In the genomic region with DNA sequence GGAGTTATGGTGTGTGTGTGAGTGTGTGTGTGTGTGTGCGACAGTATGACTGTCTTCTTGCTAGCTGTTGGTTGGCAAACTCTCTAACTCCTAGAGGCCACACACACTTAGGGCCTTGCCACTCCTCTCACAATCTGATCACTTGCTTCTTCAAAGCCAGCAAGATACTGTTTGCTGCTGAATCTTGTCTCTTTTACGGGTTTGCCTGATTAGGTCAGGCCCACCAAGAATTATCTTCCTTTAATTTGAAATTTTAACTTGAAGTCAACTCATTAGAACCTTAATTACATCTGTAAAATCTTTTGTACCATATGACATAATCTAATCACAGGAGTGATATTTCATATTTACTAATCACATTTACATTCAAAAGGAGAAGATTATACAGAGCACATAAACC, we compare ENCODE assay signal across 40 cellular contexts.
"Had no signal": no experiment of that assay in that cellular context is flagged by ENCODE, and none has a peak within 500 bp of the region (broad histone marks: within the 10 kb centered on the region; RNA-seq: fewer than 3 reads in every experiment).

No MANE protein-coding gene starts in this region.

- H3K4me3 ChIP-seq: adrenal gland, ascending aorta, body of pancreas, breast epithelium, cardiac muscle cell had no signal

- H3K27ac ChIP-seq: adrenal gland, ascending aorta, body of pancreas, brain microvascular endothelial cell, breast epithelium, cardiac muscle cell had no signal

- H3K9me3 Mint-ChIP-seq: activated naive CD4-positive, alpha-beta T cell treated with anti-CD3 and anti-CD28 coated beads for 36 hours; activated naive CD4-positive, alpha-beta T cell treated with anti-CD3 and anti-CD28 coated beads, Interleukin-2, amount 10 ng/mL, durations not matched to agents 7 days and 5 days; activated naive CD4-positive, alpha-beta T cell treated with anti-CD3 and anti-CD28 coated beads, Interleukin-2, amount 50 U/mL, for 24 hours; activated naive CD4-positive, alpha-beta T cell treated with anti-CD3 and anti-CD28 coated beads, Interleukin-2, amount 50 U/mL, for 72 hours; activated naive CD8-positive, alpha-beta T cell treated with anti-CD3 and anti-CD28 coated beads for 36 hours; activated naive CD8-positive, alpha-beta T cell treated with anti-CD3 and anti-CD28 coated beads, Interleukin-2, amount 10 ng/mL, durations not matched to agents 7 days and 5 days; activated T-cell treated with anti-CD3 and anti-CD28 coated beads, Interleukin-2, amount 50 U/mL, for 24 hours; activated T-cell treated with anti-CD3 and anti-CD28 coated beads, Interleukin-2, amount 50 U/mL, for 4 hours; activated T-helper 1 cell treated with anti-CD3 and anti-CD28 coated beads, Interleukin-12 subunit alpha, Interleukin-12 subunit beta, Interleukin-2, Interleukin-4 antibody, amounts not matched to agents 30 ng/mL and 10 ng/mL and 1 ng/mL, durations not matched to agents 14 hours and 24 hours and 36 hours; activated T-helper 17 cell treated with anti-CD3 and anti-CD28 coated beads, Interleukin-2, amount 50 U/mL, for 72 hours; central memory CD8-positive, alpha-beta T cell had no signal

- H3K27me3 Mint-ChIP-seq: activated naive CD4-positive, alpha-beta T cell treated with anti-CD3 and anti-CD28 coated beads, Interleukin-2, amount 10 ng/mL, durations not matched to agents 7 days and 5 days; central memory CD8-positive, alpha-beta T cell had no signal

- H3K9me3 ChIP-seq: adrenal gland, ascending aorta, body of pancreas, breast epithelium had no signal

- H3K4me3 Mint-ChIP-seq: activated naive CD4-positive, alpha-beta T cell treated with anti-CD3 and anti-CD28 coated beads for 36 hours; activated naive CD4-positive, alpha-beta T cell treated with anti-CD3 and anti-CD28 coated beads, Interleukin-2, amount 10 ng/mL, durations not matched to agents 7 days and 5 days; activated naive CD4-positive, alpha-beta T cell treated with anti-CD3 and anti-CD28 coated beads, Interleukin-2, amount 50 U/mL, for 24 hours; activated naive CD8-positive, alpha-beta T cell; activated naive CD8-positive, alpha-beta T cell treated with anti-CD3 and anti-CD28 coated beads for 36 hours; activated naive CD8-positive, alpha-beta T cell treated with anti-CD3 and anti-CD28 coated beads, Interleukin-2, amount 10 ng/mL, durations not matched to agents 7 days and 5 days; activated naive CD8-positive, alpha-beta T cell treated with anti-CD3 and anti-CD28 coated beads, Interleukin-2, amount 50 U/mL, for 24 hours; activated T-cell treated with anti-CD3 and anti-CD28 coated beads, Interleukin-2, amount 50 U/mL, for 24 hours; activated T-cell treated with anti-CD3 and anti-CD28 coated beads, Interleukin-2, amount 50 U/mL, for 4 hours; activated T-cell treated with anti-CD3 and anti-CD28 coated beads, Interleukin-2, amount 50 U/mL, for 72 hours; activated T-helper 1 cell treated with anti-CD3 and anti-CD28 coated beads, Interleukin-12 subunit alpha, Interleukin-12 subunit beta, Interleukin-2, Interleukin-4 antibody, amounts not matched to agents 30 ng/mL and 10 ng/mL and 1 ng/mL, durations not matched to agents 14 hours and 24 hours and 36 hours; activated T-helper 17 cell treated with anti-CD3 and anti-CD28 coated beads, Interleukin-2, amount 50 U/mL, for 72 hours; brain; central memory CD8-positive, alpha-beta T cell had no signal

- H3K36me3 ChIP-seq: adrenal gland, ascending aorta, brain microvascular endothelial cell, breast epithelium, cardiac muscle cell had no signal

- H3K4me1 ChIP-seq: adrenal gland, ascending aorta, body of pancreas, breast epithelium had no signal

- H3K27me3 ChIP-seq: ascending aorta, body of pancreas, brain microvascular endothelial cell, breast epithelium, cardiac muscle cell had no signal

- DNase-seq: activated effector memory CD4-positive, alpha-beta T cell treated with anti-CD3 and anti-CD28 coated beads, Interleukin-2, amount 50 U/mL, for 16 hours; activated effector memory CD4-positive, alpha-beta T cell treated with Interleukin-2 at 50 U/mL for 16 hours; activated gamma-delta T cell; activated gamma-delta T cell treated with Interleukin-2 at 50 U/mL for 16 hours; activated naive CD4-positive, alpha-beta T cell; activated naive CD4-positive, alpha-beta T cell treated with anti-CD3 and anti-CD28 coated beads for 36 hours; activated naive CD4-positive, alpha-beta T cell treated with anti-CD3 and anti-CD28 coated beads, Interleukin-2, amount 10 ng/mL, durations not matched to agents 7 days and 5 days; activated naive CD4-positive, alpha-beta T cell treated with anti-CD3 and anti-CD28 coated beads, Interleukin-2, amount 50 U/mL, for 16 hours; activated naive CD4-positive, alpha-beta T cell treated with Interleukin-2 at 50 U/mL for 16 hours; activated naive CD8-positive, alpha-beta T cell treated with anti-CD3 and anti-CD28 coated beads for 36 hours; activated naive CD8-positive, alpha-beta T cell treated with anti-CD3 and anti-CD28 coated beads, Interleukin-2, amount 10 ng/mL, durations not matched to agents 7 days and 5 days; activated naive CD8-positive, alpha-beta T cell treated with anti-CD3 and anti-CD28 coated beads, Interleukin-2, amount 50 U/mL, for 24 hours; activated T-cell treated with anti-CD3 and anti-CD28 coated beads, Interleukin-2, amount 50 U/mL, for 1 hour; activated T-cell treated with anti-CD3 and anti-CD28 coated beads, Interleukin-2, amount 50 U/mL, for 24 hours; activated T-cell treated with anti-CD3 and anti-CD28 coated beads, Interleukin-2, amount 50 U/mL, for 4 hours; activated T-cell treated with anti-CD3 and anti-CD28 coated beads, Interleukin-2, amount 50 U/mL, for 48 hours; activated T-cell treated with anti-CD3 and anti-CD28 coated beads, Interleukin-2, amount 50 U/mL, for 72 hours; adrenal gland; amniotic stem cell; amygdala; anterior cingulate cortex; aorta; body of pancreas; brain microvascular endothelial cell; caudate nucleus; central memory CD4-positive, alpha-beta T cell; cerebellar nuclear complex had no signal

- ATAC-seq: activated naive CD4-positive, alpha-beta T cell treated with anti-CD3 and anti-CD28 coated beads, Interleukin-2, amount 50 U/mL, for 72 hours; activated naive CD8-positive, alpha-beta T cell treated with anti-CD3 and anti-CD28 coated beads, Interleukin-2, amount 50 U/mL, for 24 hours; activated T-cell treated with anti-CD3 and anti-CD28 coated beads, Interleukin-2, amount 50 U/mL, for 4 hours; activated T-cell treated with anti-CD3 and anti-CD28 coated beads, Interleukin-2, amount 50 U/mL, for 72 hours; activated T-helper 17 cell treated with anti-CD3 and anti-CD28 coated beads, Interleukin-2, amount 50 U/mL, for 72 hours; body of pancreas had no signal

- FAIRE-seq: astrocyte, bronchial epithelial cell had no signal

- H3K4me1 Mint-ChIP-seq: activated naive CD4-positive, alpha-beta T cell treated with anti-CD3 and anti-CD28 coated beads, Interleukin-2, amount 10 ng/mL, durations not matched to agents 7 days and 5 days; activated naive CD4-positive, alpha-beta T cell treated with anti-CD3 and anti-CD28 coated beads, Interleukin-2, amount 50 U/mL, for 24 hours; activated naive CD8-positive, alpha-beta T cell treated with anti-CD3 and anti-CD28 coated beads for 36 hours; activated naive CD8-positive, alpha-beta T cell treated with anti-CD3 and anti-CD28 coated beads, Interleukin-2, amount 10 ng/mL, durations not matched to agents 7 days and 5 days; activated naive CD8-positive, alpha-beta T cell treated with anti-CD3 and anti-CD28 coated beads, Interleukin-2, amount 50 U/mL, for 24 hours; activated T-helper 17 cell treated with anti-CD3 and anti-CD28 coated beads, Interleukin-2, amount 50 U/mL, for 72 hours; brain; central memory CD8-positive, alpha-beta T cell had no signal

- H3K27ac Mint-ChIP-seq: activated naive CD4-positive, alpha-beta T cell treated with anti-CD3 and anti-CD28 coated beads for 36 hours; activated naive CD4-positive, alpha-beta T cell treated with anti-CD3 and anti-CD28 coated beads, Interleukin-2, amount 10 ng/mL, durations not matched to agents 7 days and 5 days; activated naive CD4-positive, alpha-beta T cell treated with anti-CD3 and anti-CD28 coated beads, Interleukin-2, amount 50 U/mL, for 24 hours; activated naive CD4-positive, alpha-beta T cell treated with anti-CD3 and anti-CD28 coated beads, Interleukin-2, amount 50 U/mL, for 72 hours; activated naive CD8-positive, alpha-beta T cell; activated naive CD8-positive, alpha-beta T cell treated with anti-CD3 and anti-CD28 coated beads for 36 hours; activated naive CD8-positive, alpha-beta T cell treated with anti-CD3 and anti-CD28 coated beads, Interleukin-2, amount 10 ng/mL, durations not matched to agents 7 days and 5 days; activated naive CD8-positive, alpha-beta T cell treated with anti-CD3 and anti-CD28 coated beads, Interleukin-2, amount 50 U/mL, for 24 hours; activated T-cell treated with anti-CD3 and anti-CD28 coated beads, Interleukin-2, amount 50 U/mL, for 24 hours; activated T-cell treated with anti-CD3 and anti-CD28 coated beads, Interleukin-2, amount 50 U/mL, for 72 hours; activated T-helper 1 cell treated with anti-CD3 and anti-CD28 coated beads, Interleukin-12 subunit alpha, Interleukin-12 subunit beta, Interleukin-2, Interleukin-4 antibody, amounts not matched to agents 30 ng/mL and 10 ng/mL and 1 ng/mL, durations not matched to agents 14 hours and 24 hours and 36 hours; activated T-helper 17 cell treated with anti-CD3 and anti-CD28 coated beads, Interleukin-2, amount 50 U/mL, for 72 hours; activated T-helper 2 cell treated with anti-CD3 and anti-CD28 coated beads, Interferon-gamma antibody, Interleukin-2, Interleukin-4, amounts not matched to agents 10 μg/mL and 5 μg/mL and 100 μg/mL, durations not matched to agents 14 hours and 24 hours and 36 hours; brain had no signal
